In the genomic region with DNA sequence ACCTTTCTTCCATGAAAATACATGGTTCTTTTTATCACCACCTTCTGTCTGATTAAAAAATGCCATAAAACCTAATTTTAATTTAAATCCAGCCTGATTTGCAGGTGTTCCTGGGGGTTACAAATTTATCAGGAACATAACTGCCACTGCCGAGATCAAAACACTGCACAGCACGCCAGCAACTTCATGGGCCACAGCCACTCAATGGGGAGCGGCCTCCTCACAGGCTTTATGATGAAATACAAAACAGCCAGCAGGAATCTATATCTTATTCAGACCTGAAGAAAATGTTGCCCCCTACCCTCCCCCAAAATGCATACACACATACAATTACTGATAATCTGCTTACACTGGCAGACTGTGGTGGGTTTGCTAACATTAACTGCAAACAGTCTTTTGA, we compare ENCODE assay signal across 15 cellular contexts.
"Had no signal": no experiment of that assay in that cellular context is flagged by ENCODE, and none has a peak within 500 bp of the region (broad histone marks: within the 10 kb centered on the region; RNA-seq: fewer than 3 reads in every experiment).

No MANE protein-coding gene starts in this region.

- H3K9me3 ChIP-seq: ovary, thyroid gland had no signal

- H3K27me3 Mint-ChIP-seq: activated CD4-positive, alpha-beta T cell treated with anti-CD3 and anti-CD28 coated beads, Interleukin-2, amount 10 ng/mL, durations not matched to agents 24 days and 14 days; activated naive CD8-positive, alpha-beta T cell treated with anti-CD3 and anti-CD28 coated beads, Interleukin-2, amount 10 ng/mL, durations not matched to agents 7 days and 5 days; stimulated activated memory B cell treated with anti-CD40 and anti-IgM and Interleukin-4, amounts not matched to agents 10 μg/mL and 1 μg/mL and 100 μg/mL, for 72 hours had no signal

- H3K36me3 Mint-ChIP-seq: activated naive CD8-positive, alpha-beta T cell treated with anti-CD3 and anti-CD28 coated beads, Interleukin-2, amount 10 ng/mL, durations not matched to agents 7 days and 5 days had no signal

- H3K27ac Mint-ChIP-seq: activated CD4-positive, alpha-beta T cell treated with anti-CD3 and anti-CD28 coated beads, Interleukin-2, amount 10 ng/mL, durations not matched to agents 24 days and 14 days; activated naive CD8-positive, alpha-beta T cell treated with anti-CD3 and anti-CD28 coated beads, Interleukin-2, amount 10 ng/mL, durations not matched to agents 7 days and 5 days; nephron; stimulated activated memory B cell treated with anti-CD40 and anti-IgM and Interleukin-4, amounts not matched to agents 10 μg/mL and 1 μg/mL and 100 μg/mL, for 72 hours had no signal

- H3K4me1 Mint-ChIP-seq: activated CD4-positive, alpha-beta T cell treated with anti-CD3 and anti-CD28 coated beads, Interleukin-2, amount 10 ng/mL, durations not matched to agents 24 days and 14 days; activated naive CD8-positive, alpha-beta T cell treated with anti-CD3 and anti-CD28 coated beads, Interleukin-2, amount 10 ng/mL, durations not matched to agents 7 days and 5 days; stimulated activated memory B cell treated with anti-CD40 and anti-IgM and Interleukin-4, amounts not matched to agents 10 μg/mL and 1 μg/mL and 100 μg/mL, for 72 hours had no signal

- H3K4me3 Mint-ChIP-seq: activated CD4-positive, alpha-beta T cell treated with anti-CD3 and anti-CD28 coated beads, Interleukin-2, amount 10 ng/mL, durations not matched to agents 24 days and 14 days; activated naive CD8-positive, alpha-beta T cell treated with anti-CD3 and anti-CD28 coated beads, Interleukin-2, amount 10 ng/mL, durations not matched to agents 7 days and 5 days; nephron; stimulated activated memory B cell treated with anti-CD40 and anti-IgM and Interleukin-4, amounts not matched to agents 10 μg/mL and 1 μg/mL and 100 μg/mL, for 72 hours had no signal

- H3K27me3 ChIP-seq: ovary, thyroid gland had no signal

- H3K9me3 Mint-ChIP-seq: activated CD4-positive, alpha-beta T cell treated with anti-CD3 and anti-CD28 coated beads, Interleukin-2, amount 10 ng/mL, durations not matched to agents 24 days and 14 days; activated naive CD8-positive, alpha-beta T cell treated with anti-CD3 and anti-CD28 coated beads, Interleukin-2, amount 10 ng/mL, durations not matched to agents 7 days and 5 days; nephron; stimulated activated memory B cell treated with anti-CD40 and anti-IgM and Interleukin-4, amounts not matched to agents 10 μg/mL and 1 μg/mL and 100 μg/mL, for 72 hours had no signal

- H3K4me1 ChIP-seq: thyroid gland had no signal

- H3K4me3 ChIP-seq: ovary, thyroid gland had no signal

- DNase-seq: activated CD4-positive, alpha-beta T cell treated with anti-CD3 and anti-CD28 coated beads, Interleukin-2, amount 10 ng/mL, durations not matched to agents 24 days and 14 days; activated CD4-positive, CD25-positive, alpha-beta regulatory T cell; activated CD8-positive, alpha-beta memory T cell treated with anti-CD3 and anti-CD28 coated beads, Interleukin-2, amount 50 U/mL, for 48 hours; activated naive CD4-positive, alpha-beta T cell; activated naive CD8-positive, alpha-beta T cell treated with anti-CD3 and anti-CD28 coated beads, Interleukin-2, amount 10 ng/mL, durations not matched to agents 7 days and 5 days; cortex of kidney; effector CD4-positive, alpha-beta T cell; foreskin fibroblast; glutamatergic neuron; ovary; thyroid gland had no signal

- FAIRE-seq: endothelial cell of umbilical vein, urothelium cell line had no signal

- H3K36me3 ChIP-seq: ovary, thyroid gland had no signal

- ATAC-seq: stimulated activated memory B cell treated with anti-CD40 and anti-IgM and Interleukin-4, amounts not matched to agents 10 μg/mL and 1 μg/mL and 100 μg/mL, for 72 hours had no signal

- H3K27ac ChIP-seq: ovary, thyroid gland had no signal
